Comparison of ENCODE assay signal across 8 cellular contexts in genomic region chr20:31570021-31570463, GRCh38. TPM values are rescaled to one million over a fixed set of nuclear protein-coding genes. Genes with fewer than 3 reads are reported as not detected.
A peak's percentile ranks its signal among the peaks of the same experiment; 100 is the strongest.
DNase-seq lines count a peak whose midpoint lies in the region; ATAC-seq and TF ChIP-seq lines count a peak whose summit lies in the region.

No MANE protein-coding gene starts in this region.

- peaks cover 5% of the 10 kb centered on the region for H3K36me3 ChIP-seq in CD8-positive, alpha-beta memory T cell (ENCODE audit: insufficient read depth, low read length)
- H3K36me3 ChIP-seq in SK-N-MC (ENCODE audit: insufficient read depth, low read length) = no peaks in the 10 kb centered on the region; the same call in 1 of the 2 replicates
- H3K36me3 ChIP-seq in hepatocyte (replicated peaks; ENCODE audit: insufficient read depth, low read depth) = no peaks in the 10 kb centered on the region
- H3K36me3 ChIP-seq in skeletal muscle satellite cell (ENCODE audit: insufficient read depth, low read length) = peaks cover 18% of the 10 kb centered on the region

- H3K27ac ChIP-seq in CD8-positive, alpha-beta memory T cell (ENCODE audit: low read depth, low read length) = no peak overlapping the region
- H3K27ac ChIP-seq in SK-N-MC = peak overlapping the region; percentile 74
- peak overlapping the region; percentile 98 for H3K27ac ChIP-seq in hepatocyte

- peak overlapping the region in 6 of 8 donors; percentile 7 to 81 (median 66) for H3K27ac Mint-ChIP-seq in CD8-positive, alpha-beta memory T cell

- no peaks in the 10 kb centered on the region for H3K27me3 ChIP-seq in CD8-positive, alpha-beta memory T cell (ENCODE audit: insufficient read depth, low read length, poor library complexity, severe bottlenecking)
- H3K27me3 ChIP-seq in hepatocyte (no peaks in the 10 kb centered on the region), skeletal muscle satellite cell (ENCODE audit: control insufficient read depth, insufficient read depth, low read length) (no peaks in the 10 kb centered on the region)

- H2AFZ ChIP-seq in hepatocyte = no peak overlapping the region

- no peaks in the 10 kb centered on the region for H4K20me1 ChIP-seq in hepatocyte (ENCODE audit: insufficient read depth, poor library complexity, severe bottlenecking)

- ATAC-seq in HG02678 (IDR thresholded peaks at IDR 0.05; ENCODE audit: unreplicated experiment) = no peak

- H3K4me3 ChIP-seq in CD8-positive, alpha-beta memory T cell (ENCODE audit: low read length) = no peak overlapping the region
- H3K4me3 ChIP-seq in SK-N-MC = no peak overlapping the region
- H3K4me3 ChIP-seq in hepatocyte = no peak overlapping the region
- H3K4me3 ChIP-seq in skeletal muscle satellite cell (ENCODE audit: low read length) = no peak overlapping the region

- H3K4me2 ChIP-seq in hepatocyte = no peak overlapping the region
- H3K4me2 ChIP-seq in skeletal muscle satellite cell (ENCODE audit: low read length) = peak overlapping the region; percentile 1

- peaks cover 0 to 30% (median 0%) of the 10 kb centered on the region in 3 donors for H3K36me3 Mint-ChIP-seq in CD8-positive, alpha-beta memory T cell

- no peak for TF ChIP-seq CTCF in hepatocyte (IDR thresholded peaks at IDR 0.05; ENCODE audit: poor library complexity)

- DNase-seq in CD8-positive, alpha-beta memory T cell = no peak
- DNase-seq in SK-N-MC (ENCODE audit: low read depth, low spot score) = no peak
- DNase-seq in hepatocyte (ENCODE audit: low spot score) = peak; percentile 40
- no peak for DNase-seq in activated gamma-delta T cell treated with Interleukin-2 at 50 U/mL for 16 hours
- no peak for DNase-seq in NCI-H187 treated with DMSO at 0.1 percent for 48 hours (lab: John Stamatoyannopoulos, UW)
- no peak for DNase-seq in T-helper 9 cell

- POLR2A ChIA-PET in CD8-positive, alpha-beta memory T cell (lab: Charles Lee) = interaction anchor here (1.7 kb wide), 1 partner anchor 42 kb away, joined by 6 read pairs; no protein-coding TSS in a partner anchor

- CTCF ChIA-PET in CD8-positive, alpha-beta memory T cell (lab: Charles Lee) = interaction anchor here (0.6 to 30.9 kb wide), 9 partner anchors 8 to 154 kb away, joined by 3 to 887 read pairs (median 6); partner anchors contain the start of gene ID1

- H3K9me2 ChIP-seq in hepatocyte (replicated peaks; ENCODE audit: insufficient read depth) = no peaks in the 10 kb centered on the region

- H3K9me3 Mint-ChIP-seq in CD8-positive, alpha-beta memory T cell = no peaks in the 10 kb centered on the region

- H3K4me1 Mint-ChIP-seq in CD8-positive, alpha-beta memory T cell = peaks cover 21 to 38% (median 38%) of the 10 kb centered on the region in 3 donors

- 82% methylated on average over 8 of the region's 8 CpGs for WGBS in hepatocyte (ENCODE audit: low lambda C conversion rate, missing lambda C conversion rate)

- no peaks in the 10 kb centered on the region for H3K9me3 ChIP-seq in CD8-positive, alpha-beta memory T cell (ENCODE audit: low read length)
- H3K9me3 ChIP-seq in SK-N-MC (ENCODE audit: low read depth, low read length) (no peaks in the 10 kb centered on the region), hepatocyte (ENCODE audit: low read depth) (no peaks in the 10 kb centered on the region), skeletal muscle satellite cell (replicated peaks; ENCODE audit: low read length) (no peaks in the 10 kb centered on the region)

- peak overlapping the region in 1 of 7 donors; percentile 32 for H3K4me3 Mint-ChIP-seq in CD8-positive, alpha-beta memory T cell

- H3K9ac ChIP-seq in SK-N-MC (ENCODE audit: insufficient read length) (no peak overlapping the region), skeletal muscle satellite cell (ENCODE audit: low read depth, low read length) (peak overlapping the region; percentile 70)

- H3K27me3 Mint-ChIP-seq in CD8-positive, alpha-beta memory T cell = no peaks in the 10 kb centered on the region

- peaks cover 14% of the 10 kb centered on the region for H3K4me1 ChIP-seq in CD8-positive, alpha-beta memory T cell (ENCODE audit: insufficient read depth, low read length)
- H3K4me1 ChIP-seq in hepatocyte (ENCODE audit: insufficient read depth) = peaks cover 68% of the 10 kb centered on the region
- H3K4me1 ChIP-seq in skeletal muscle satellite cell (ENCODE audit: control insufficient read depth, insufficient read depth, low read length) = peaks cover 62% of the 10 kb centered on the region

- peaks cover 3% of the 10 kb centered on the region for H3K79me2 ChIP-seq in hepatocyte

RNA-seq across cellular contexts. Expression of gene ID1, which starts 35.0 kb away (rescaled TPM):
- total RNA-seq in CD8-positive, alpha-beta memory T cell = under 1 TPM; 0.55 to 0.72 TPM
- polyA plus RNA-seq in CD8-positive, alpha-beta memory T cell = 2.2 TPM
- total RNA-seq in hepatocyte = 616 and 651 TPM in 2 replicates
- polyA plus RNA-seq in hepatocyte = 310 and 388 TPM in 2 replicates
- total RNA-seq in skeletal muscle satellite cell (2012; rRNA removed) = 159 and 207 TPM in 2 replicates

RNA-seq across cellular contexts. Expression of gene HM13, which starts 55.8 kb away (rescaled TPM):
- total RNA-seq in CD8-positive, alpha-beta memory T cell = 100 to 1,000 TPM; 153 to 167 TPM
- 166 TPM for polyA plus RNA-seq in CD8-positive, alpha-beta memory T cell
- 219 and 228 TPM in 2 replicates for total RNA-seq in hepatocyte
- 460 and 461 TPM in 2 replicates for polyA plus RNA-seq in hepatocyte
- total RNA-seq in skeletal muscle satellite cell (2012; rRNA removed) = 96.8 and 131 TPM in 2 replicates

Comparison
In these comparisons a context has a peak if more than half of its experiments do, and no peak if none do; other contexts are left out.
1. RNA of gene ID1, which starts 35.0 kb away (total RNA-seq): 616 to 651 TPM in hepatocyte; 0.55 to 0.72 TPM in CD8-positive, alpha-beta memory T cell; every median in the first group is over 100 times any median in the second.